Comparison of ENCODE assay signal across 1 cellular context in the genomic region with DNA sequence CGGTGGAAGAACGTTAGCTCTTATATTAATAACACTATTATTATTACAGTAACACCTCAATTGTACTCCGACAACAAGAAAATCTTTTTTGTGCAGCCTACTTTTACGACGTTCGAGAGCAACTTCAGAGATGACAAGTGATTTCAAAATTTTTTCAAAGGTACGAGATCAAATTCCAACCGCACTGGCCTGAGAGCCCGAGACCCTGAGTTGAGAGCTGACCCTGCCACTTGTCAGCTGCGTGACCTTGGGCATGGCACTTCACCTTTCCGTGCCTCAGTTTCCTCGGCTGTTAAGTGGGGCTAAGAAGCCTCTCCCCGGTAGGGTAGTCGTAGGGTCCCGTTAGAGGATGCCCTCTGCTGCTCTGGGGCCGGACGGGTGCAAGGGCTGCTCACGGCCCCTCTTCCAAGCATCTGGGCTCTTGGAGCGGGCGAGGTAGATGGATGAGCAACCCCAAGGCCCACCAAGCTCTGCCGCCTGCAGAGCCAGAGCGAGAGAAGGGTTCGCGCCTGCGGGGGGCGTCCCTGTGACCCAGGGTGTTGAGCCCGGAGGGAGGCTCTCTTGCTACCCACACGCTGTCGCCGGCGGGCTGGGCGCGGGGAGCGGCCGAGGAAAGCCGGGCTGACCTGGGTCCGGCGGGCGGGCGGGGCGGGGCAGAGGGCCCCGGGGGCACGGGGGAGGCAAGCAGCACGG.
TF ChIP-seq lines count a peak whose summit lies in the region.

No MANE protein-coding gene starts in this region.

TF ChIP-seq in HepG2, 621 proteins besides CTCF, POLR2A, EP300 and RAD21 (continued from another document and continues in another):
- TF ChIP-seq BCL3 (CRISPR knock-in tag; IDR thresholded peaks at IDR 0.05) (0 out of 2 replicates have a peak, but pooled peaks have one; percentile 19), ARHGAP35 (CRISPR knock-in tag; IDR thresholded peaks at IDR 0.05; ENCODE audit: borderline replicate concordance) (0 out of 2 replicates have a peak, but pooled peaks have one; percentile 33), CERS6 (CRISPR knock-in tag; IDR thresholded peaks at IDR 0.05) (0 out of 2 replicates have a peak, but pooled peaks have one; percentile 50), SIX4 (CRISPR knock-in tag; IDR thresholded peaks at IDR 0.05) (no peak), ZNF605 (CRISPR knock-in tag; IDR thresholded peaks at IDR 0.05) (peak; percentile 49; the same call in 1 of the 2 replicates), ZNF510 (CRISPR knock-in tag; IDR thresholded peaks at IDR 0.05; ENCODE audit: low read depth) (peak; percentile 60; the same call in 1 of the 2 replicates), ZNF850 (CRISPR knock-in tag; conservative IDR thresholded peaks at IDR 0.05) (0 out of 2 replicates have a peak, but pooled peaks have one; percentile 64), ZNF790 (CRISPR knock-in tag; IDR thresholded peaks at IDR 0.05; ENCODE audit: borderline replicate concordance) (no peak), MBNL3 (CRISPR knock-in tag; conservative IDR thresholded peaks at IDR 0.05) (no peak), ZNF335 (CRISPR knock-in tag; IDR thresholded peaks at IDR 0.05) (0 out of 2 replicates have a peak, but pooled peaks have one; percentile 15), ZNF691 (CRISPR knock-in tag; IDR thresholded peaks at IDR 0.05; ENCODE audit: borderline replicate concordance, low read depth) (peak; percentile 60; the same call in 1 of the 2 replicates), SMC3 (IDR thresholded peaks at IDR 0.05; ENCODE audit: low read length) (no peak), PRPF4 (IDR thresholded peaks at IDR 0.05; ENCODE audit: low read depth, low read length, poor library complexity, severe bottlenecking) (no peak), ZBTB7A (CRISPR knock-in tag; IDR thresholded peaks at IDR 0.05) (no peak), PHF8 (CRISPR knock-in tag; IDR thresholded peaks at IDR 0.05) (peak; percentile 65), PHF21A (CRISPR knock-in tag; IDR thresholded peaks at IDR 0.05) (peak; percentile 29; the same call in 1 of the 2 replicates), NFIC (IDR thresholded peaks at IDR 0.05; ENCODE audit: low read length) (no peak), ZNF563 (CRISPR knock-in tag; IDR thresholded peaks at IDR 0.05) (peak; percentile 56; the same call in 1 of the 2 replicates), ZNF350 (CRISPR knock-in tag; IDR thresholded peaks at IDR 0.05; ENCODE audit: borderline replicate concordance, low read depth) (0 out of 2 replicates have a peak, but pooled peaks have one; percentile 24), YEATS2 (CRISPR knock-in tag; IDR thresholded peaks at IDR 0.05; ENCODE audit: borderline replicate concordance) (no peak), NR2F6 (IDR thresholded peaks at IDR 0.05) (no peak), NR2F6 (CRISPR knock-in tag; IDR thresholded peaks at IDR 0.05) (peak; percentile 57), RXRB (CRISPR knock-in tag; IDR thresholded peaks at IDR 0.05; ENCODE audit: borderline replicate concordance) (peak; percentile 27; the same call in 1 of the 2 replicates), ZFY (CRISPR knock-in tag; IDR thresholded peaks at IDR 0.05) (no peak), HMGXB4 (CRISPR knock-in tag; IDR thresholded peaks at IDR 0.05; ENCODE audit: borderline replicate concordance in 1 of 2, low read depth in 1 of 2) (peak; percentile 15 to 81; a peak in 2 of 4 replicates), ELF3 (CRISPR knock-in tag; IDR thresholded peaks at IDR 0.05) (no peak), ZNF598 (CRISPR knock-in tag; IDR thresholded peaks at IDR 0.05; ENCODE audit: borderline replicate concordance) (peak; percentile 88; the same call in 1 of the 2 replicates), ZNF709 (CRISPR knock-in tag; IDR thresholded peaks at IDR 0.05) (no peak), XRCC5 (optimal IDR thresholded peaks at IDR 0.05; ENCODE audit: low read length) (peak; percentile 12), SNAPC5 (CRISPR knock-in tag; IDR thresholded peaks at IDR 0.05; ENCODE audit: borderline replicate concordance) (0 out of 2 replicates have a peak, but pooled peaks have one; percentile 24)
- TF ChIP-seq, protein P1, sequence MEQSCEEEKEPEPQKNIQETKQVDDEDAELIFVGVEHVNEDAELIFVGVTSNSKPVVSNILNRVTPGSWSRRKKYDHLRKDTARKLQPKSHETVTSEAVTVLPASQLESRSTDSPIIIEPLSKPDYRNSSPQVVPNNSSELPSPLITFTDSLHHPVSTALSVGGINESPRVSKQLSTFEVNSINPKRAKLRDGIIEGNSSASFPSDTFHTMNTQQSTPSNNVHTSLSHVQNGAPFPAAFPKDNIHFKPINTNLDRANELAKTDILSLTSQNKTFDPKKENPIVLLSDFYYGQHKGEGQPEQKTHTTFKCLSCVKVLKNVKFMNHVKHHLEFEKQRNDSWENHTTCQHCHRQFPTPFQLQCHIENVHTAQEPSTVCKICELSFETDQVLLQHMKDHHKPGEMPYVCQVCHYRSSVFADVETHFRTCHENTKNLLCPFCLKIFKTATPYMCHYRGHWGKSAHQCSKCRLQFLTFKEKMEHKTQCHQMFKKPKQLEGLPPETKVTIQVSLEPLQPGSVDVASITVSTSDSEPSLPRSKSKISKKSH (CRISPR knock-in tag; IDR thresholded peaks at IDR 0.05; ENCODE audit: borderline replicate concordance) = peak; percentile 78; the same call in 1 of the 2 replicates
- TF ChIP-seq, protein P2, sequence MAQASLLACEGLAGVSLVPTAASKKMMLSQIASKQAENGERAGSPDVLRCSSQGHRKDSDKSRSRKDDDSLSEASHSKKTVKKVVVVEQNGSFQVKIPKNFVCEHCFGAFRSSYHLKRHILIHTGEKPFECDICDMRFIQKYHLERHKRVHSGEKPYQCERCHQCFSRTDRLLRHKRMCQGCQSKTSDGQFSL (CRISPR knock-in tag; IDR thresholded peaks at IDR 0.05) = no peak
- TF ChIP-seq, protein P3, sequence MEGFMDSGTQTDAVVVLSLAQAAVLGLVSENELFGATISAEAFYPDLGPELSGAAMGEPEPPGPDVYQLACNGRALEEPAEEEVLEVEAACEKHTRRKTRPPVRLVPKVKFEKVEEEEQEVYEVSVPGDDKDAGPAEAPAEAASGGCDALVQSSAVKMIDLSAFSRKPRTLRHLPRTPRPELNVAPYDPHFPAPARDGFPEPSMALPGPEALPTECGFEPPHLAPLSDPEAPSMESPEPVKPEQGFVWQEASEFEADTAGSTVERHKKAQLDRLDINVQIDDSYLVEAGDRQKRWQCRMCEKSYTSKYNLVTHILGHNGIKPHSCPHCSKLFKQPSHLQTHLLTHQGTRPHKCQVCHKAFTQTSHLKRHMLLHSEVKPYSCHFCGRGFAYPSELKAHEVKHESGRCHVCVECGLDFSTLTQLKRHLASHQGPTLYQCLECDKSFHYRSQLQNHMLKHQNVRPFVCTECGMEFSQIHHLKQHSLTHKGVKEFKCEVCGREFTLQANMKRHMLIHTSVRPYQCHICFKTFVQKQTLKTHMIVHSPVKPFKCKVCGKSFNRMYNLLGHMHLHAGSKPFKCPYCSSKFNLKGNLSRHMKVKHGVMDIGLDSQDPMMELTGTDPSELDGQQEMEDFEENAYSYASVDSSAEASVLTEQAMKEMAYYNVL (CRISPR knock-in tag; IDR thresholded peaks at IDR 0.05; ENCODE audit: borderline replicate concordance) = no peak
- TF ChIP-seq, protein P4, sequence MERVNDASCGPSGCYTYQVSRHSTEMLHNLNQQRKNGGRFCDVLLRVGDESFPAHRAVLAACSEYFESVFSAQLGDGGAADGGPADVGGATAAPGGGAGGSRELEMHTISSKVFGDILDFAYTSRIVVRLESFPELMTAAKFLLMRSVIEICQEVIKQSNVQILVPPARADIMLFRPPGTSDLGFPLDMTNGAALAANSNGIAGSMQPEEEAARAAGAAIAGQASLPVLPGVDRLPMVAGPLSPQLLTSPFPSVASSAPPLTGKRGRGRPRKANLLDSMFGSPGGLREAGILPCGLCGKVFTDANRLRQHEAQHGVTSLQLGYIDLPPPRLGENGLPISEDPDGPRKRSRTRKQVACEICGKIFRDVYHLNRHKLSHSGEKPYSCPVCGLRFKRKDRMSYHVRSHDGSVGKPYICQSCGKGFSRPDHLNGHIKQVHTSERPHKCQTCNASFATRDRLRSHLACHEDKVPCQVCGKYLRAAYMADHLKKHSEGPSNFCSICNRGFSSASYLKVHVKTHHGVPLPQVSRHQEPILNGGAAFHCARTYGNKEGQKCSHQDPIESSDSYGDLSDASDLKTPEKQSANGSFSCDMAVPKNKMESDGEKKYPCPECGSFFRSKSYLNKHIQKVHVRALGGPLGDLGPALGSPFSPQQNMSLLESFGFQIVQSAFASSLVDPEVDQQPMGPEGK (CRISPR knock-in tag; IDR thresholded peaks at IDR 0.05) = peak; percentile 21; the same call in 1 of the 2 replicates
- TF ChIP-seq, protein P5, sequence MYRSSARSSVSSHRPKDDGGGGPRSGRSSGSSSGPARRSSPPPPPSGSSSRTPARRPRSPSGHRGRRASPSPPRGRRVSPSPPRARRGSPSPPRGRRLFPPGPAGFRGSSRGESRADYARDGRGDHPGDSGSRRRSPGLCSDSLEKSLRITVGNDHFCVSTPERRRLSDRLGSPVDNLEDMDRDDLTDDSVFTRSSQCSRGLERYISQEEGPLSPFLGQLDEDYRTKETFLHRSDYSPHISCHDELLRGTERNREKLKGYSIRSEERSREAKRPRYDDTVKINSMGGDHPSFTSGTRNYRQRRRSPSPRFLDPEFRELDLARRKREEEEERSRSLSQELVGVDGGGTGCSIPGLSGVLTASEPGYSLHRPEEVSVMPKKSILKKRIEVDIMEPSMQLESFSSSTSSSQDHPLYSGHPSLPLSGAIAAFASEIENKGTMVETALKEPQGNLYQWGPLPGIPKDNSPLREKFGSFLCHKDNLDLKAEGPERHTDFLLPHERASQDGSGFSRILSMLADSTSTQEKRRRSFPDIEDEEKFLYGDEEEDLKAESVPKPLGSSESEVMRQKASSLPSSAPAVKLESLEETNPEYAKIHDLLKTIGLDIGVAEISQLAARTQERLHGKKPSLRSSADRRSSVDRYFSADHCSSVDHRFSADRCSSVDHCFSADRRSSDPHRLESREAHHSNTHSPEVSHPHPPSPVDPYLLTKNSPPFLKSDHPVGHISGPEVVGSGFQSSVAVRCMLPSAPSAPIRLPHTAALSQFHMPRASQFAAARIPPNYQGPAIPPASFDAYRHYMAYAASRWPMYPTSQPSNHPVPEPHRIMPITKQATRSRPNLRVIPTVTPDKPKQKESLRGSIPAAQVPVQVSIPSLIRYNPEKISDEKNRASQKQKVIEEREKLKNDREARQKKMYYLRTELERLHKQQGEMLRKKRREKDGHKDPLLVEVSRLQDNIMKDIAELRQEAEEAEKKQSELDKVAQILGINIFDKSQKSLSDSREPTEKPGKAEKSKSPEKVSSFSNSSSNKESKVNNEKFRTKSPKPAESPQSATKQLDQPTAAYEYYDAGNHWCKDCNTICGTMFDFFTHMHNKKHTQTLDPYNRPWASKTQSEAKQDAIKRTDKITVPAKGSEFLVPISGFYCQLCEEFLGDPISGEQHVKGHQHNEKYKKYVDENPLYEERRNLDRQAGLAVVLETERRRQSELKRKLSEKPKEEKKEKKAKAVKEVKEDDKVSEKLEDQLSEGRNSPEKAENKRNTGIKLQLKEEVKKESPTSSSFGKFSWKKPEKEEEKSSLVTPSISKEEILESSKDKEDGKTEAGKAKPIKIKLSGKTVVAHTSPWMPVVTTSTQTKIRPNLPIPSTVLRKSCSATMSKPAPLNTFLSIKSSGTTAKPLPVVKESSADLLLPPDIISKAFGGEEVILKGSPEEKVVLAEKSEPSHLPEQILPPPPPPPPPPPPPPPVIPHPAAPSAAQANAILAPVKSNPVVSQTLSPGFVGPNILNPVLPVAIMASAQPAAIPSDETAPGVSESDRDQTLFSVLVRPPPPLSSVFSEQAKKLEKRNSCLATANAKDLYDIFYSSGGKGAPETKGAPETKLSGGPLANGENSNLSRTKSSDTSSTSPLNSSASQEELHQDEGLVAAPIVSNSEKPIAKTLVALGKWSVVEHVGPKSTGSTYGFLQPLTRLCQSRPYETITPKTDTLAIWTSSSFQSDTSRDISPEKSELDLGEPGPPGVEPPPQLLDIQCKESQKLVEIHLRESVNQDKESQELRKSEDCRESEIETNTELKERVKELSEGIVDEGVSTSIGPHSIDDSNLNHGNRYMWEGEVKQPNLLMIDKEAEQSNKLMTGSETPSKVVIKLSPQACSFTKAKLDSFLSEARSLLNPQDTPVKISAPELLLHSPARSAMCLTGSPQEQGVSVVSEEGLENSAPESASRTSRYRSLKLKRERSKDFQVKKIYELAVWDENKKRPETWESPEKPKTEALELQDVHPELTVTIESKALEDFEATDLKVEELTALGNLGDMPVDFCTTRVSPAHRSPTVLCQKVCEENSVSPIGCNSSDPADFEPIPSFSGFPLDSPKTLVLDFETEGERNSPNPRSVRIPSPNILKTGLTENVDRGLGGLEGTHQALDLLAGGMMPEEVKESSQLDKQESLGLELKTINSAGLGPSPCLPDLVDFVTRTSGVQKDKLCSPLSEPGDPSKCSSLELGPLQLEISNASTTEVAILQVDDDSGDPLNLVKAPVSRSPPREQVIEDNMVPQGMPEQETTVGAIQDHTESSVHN (CRISPR knock-in tag; IDR thresholded peaks at IDR 0.05) = 0 out of 2 replicates have a peak, but pooled peaks have one; percentile 13
